In genomic region chr22:38126928-38127668, GRCh38 we compare ENCODE assay signal across 16 cellular contexts. TPM values are rescaled to one million over a fixed set of nuclear protein-coding genes. Genes with fewer than 3 reads are reported as not detected.
"Had no signal": no experiment of that assay in that cellular context is flagged by ENCODE, and none has a peak within 500 bp of the region (broad histone marks: within the 10 kb centered on the region; RNA-seq: fewer than 3 reads in every experiment).

No MANE protein-coding gene starts in this region.

- H3K4me3 Mint-ChIP-seq: activated naive CD8-positive, alpha-beta T cell; memory B cell; stimulated activated memory B cell treated with anti-CD40 and anti-IgM and Interleukin-4, amounts not matched to agents 10 μg/mL and 1 μg/mL and 100 μg/mL, for 72 hours had no signal

- H3K4me1 ChIP-seq: breast epithelium, left lung had no signal

- DNase-seq: activated CD4-positive, alpha-beta T cell treated with anti-CD3 and anti-CD28 coated beads, Interleukin-2, amount 50 U/mL, for 1 hour; activated T-cell treated with anti-CD3 and anti-CD28 coated beads for 4 hours; left lung; right cardiac atrium; T1000 had no signal

- H3K27ac ChIP-seq: breast epithelium, esophagus muscularis mucosa, left lung, tibial nerve had no signal

- H3K27ac Mint-ChIP-seq: activated naive CD8-positive, alpha-beta T cell; memory B cell; stimulated activated memory B cell treated with anti-CD40 and anti-IgM and Interleukin-4, amounts not matched to agents 10 μg/mL and 1 μg/mL and 100 μg/mL, for 72 hours had no signal

- H3K27me3 Mint-ChIP-seq: activated naive CD8-positive, alpha-beta T cell; memory B cell; stimulated activated memory B cell treated with anti-CD40 and anti-IgM and Interleukin-4, amounts not matched to agents 10 μg/mL and 1 μg/mL and 100 μg/mL, for 72 hours had no signal

- H3K9me3 Mint-ChIP-seq: memory B cell; stimulated activated memory B cell treated with anti-CD40 and anti-IgM and Interleukin-4, amounts not matched to agents 10 μg/mL and 1 μg/mL and 100 μg/mL, for 72 hours had no signal

- H3K27me3 ChIP-seq: breast epithelium, esophagus muscularis mucosa, left lung, tibial nerve had no signal

- H3K4me2 ChIP-seq: smooth muscle cell had no signal

- H3K4me1 Mint-ChIP-seq: memory B cell; stimulated activated memory B cell treated with anti-CD40 and anti-IgM and Interleukin-4, amounts not matched to agents 10 μg/mL and 1 μg/mL and 100 μg/mL, for 72 hours had no signal

- H3K36me3 ChIP-seq: breast epithelium had no signal

- ATAC-seq: left lung; right cardiac atrium; stimulated activated memory B cell treated with anti-CD40 and anti-IgM and Interleukin-4, amounts not matched to agents 10 μg/mL and 1 μg/mL and 100 μg/mL, for 72 hours had no signal

- H3K4me3 ChIP-seq: breast epithelium, esophagus muscularis mucosa, left lung, smooth muscle cell, tibial nerve had no signal

- H3K9me3 ChIP-seq: breast epithelium, esophagus muscularis mucosa, left lung, tibial nerve had no signal

- FAIRE-seq: endometrium had no signal

RNA-seq across cellular contexts. Expression of gene BAIAP2L2, which starts 16.6 kb away (rescaled TPM):
- total RNA-seq: cerebellum, dermis microvascular lymphatic vessel endothelial cell had no signal

RNA-seq across cellular contexts. Expression of gene SLC16A8, which starts 43.1 kb away (rescaled TPM):
- total RNA-seq: fibroblast of villous mesenchyme, smooth muscle cell had no signal
